Comparison of ENCODE assay signal across 8 cellular contexts in genomic region chr10:63977329-63977923, GRCh38.
DNase-seq lines count a peak whose midpoint lies in the region; ATAC-seq, FAIRE-seq and TF ChIP-seq lines count a peak whose summit lies in the region.

No MANE protein-coding gene starts in this region.

- no peak for TF ChIP-seq EP300 in GM12878 (IDR thresholded peaks at IDR 0.05; ENCODE audit: borderline replicate concordance in 1 of 2, control insufficient read depth in 1 of 2, low read depth in 2 of 2, low read length in 2 of 2)

- no peaks in the 10 kb centered on the region for H3K9me3 ChIP-seq in GM12878 (replicated peaks; ENCODE audit: control insufficient read depth, insufficient read depth, low read length)

- CTCF ChIA-PET in GM12878 (lab: Yijun Ruan, JAX), result interaction anchor here (0.5 to 2.9 kb wide), 41 partner anchors 9 to 1059 kb away, joined by 3 to 53 read pairs (median 4); no protein-coding TSS in a partner anchor

- peak; percentile 76 for TF ChIP-seq CTCF in GM12865 (IDR thresholded peaks at IDR 0.05; ENCODE audit: insufficient read depth, low read depth, low read length, missing control alignments)
- peak; percentile 51 for TF ChIP-seq CTCF in HFF-Myc (IDR thresholded peaks at IDR 0.05; ENCODE audit: low read depth, low read length, missing control alignments)
- TF ChIP-seq CTCF in GM12878 (IDR thresholded peaks at IDR 0.05 in 2 of 3, conservative IDR thresholded peaks at IDR 0.05 in 1 of 3; ENCODE audit: control insufficient read depth in 2 of 3, extremely low read depth in 1 of 3, insufficient read depth in 1 of 3, low read depth in 3 of 3, low read length in 3 of 3), result peak; percentile 59 to 70 (median 61)
- peak; percentile 58 for TF ChIP-seq CTCF in kidney epithelial cell (IDR thresholded peaks at IDR 0.05; ENCODE audit: insufficient read depth, low read length, poor library complexity, severe bottlenecking)

- peak; percentile 81 for ATAC-seq in GM12878

- peak; percentile 45 for TF ChIP-seq RAD21 in GM12878 (IDR thresholded peaks at IDR 0.05; ENCODE audit: insufficient read depth, low read depth, low read length)

- no peak overlapping the region for H3K27ac ChIP-seq in GM12878 (ENCODE audit: control insufficient read depth, insufficient read depth)

- POLR2A ChIA-PET in GM12878 (lab: Charles Lee), result no interaction called here

- H3K4me3 ChIP-seq in GM12865 (ENCODE audit: low read depth, low read length), result no peak overlapping the region
- H3K4me3 ChIP-seq in HFF-Myc (replicated peaks; ENCODE audit: low read depth, low read length), result no peak overlapping the region
- H3K4me3 ChIP-seq in GM12878, result no peak overlapping the region
- H3K4me3 ChIP-seq in kidney epithelial cell (ENCODE audit: low read depth, low read length), result no peak overlapping the region

- H3K27me3 ChIP-seq in GM12878 (replicated peaks in 1 of 2; ENCODE audit: control insufficient read depth in 2 of 2, insufficient read depth in 2 of 2, low read length in 1 of 2), result no peaks in the 10 kb centered on the region
- no peaks in the 10 kb centered on the region for H3K27me3 ChIP-seq in kidney epithelial cell (ENCODE audit: control insufficient read depth, insufficient read depth, low read length)

- H4K20me1 ChIP-seq in GM12878 (ENCODE audit: control insufficient read depth, insufficient read depth), result no peaks in the 10 kb centered on the region

- no peak for TF ChIP-seq POLR2A in GM12878 (IDR thresholded peaks at IDR 0.05; ENCODE audit: low read depth, low read length)

- 0% methylated on average over 1 of the region's 1 CpG for WGBS in GM12878 (ENCODE audit: insufficient coverage, insufficient replicate concordance, low lambda C conversion rate, missing lambda C conversion rate)

- no peak overlapping the region for H3K9ac ChIP-seq in GM12878 (ENCODE audit: control insufficient read depth, insufficient read depth, low read length)

- peak overlapping the region; percentile 37; the same call in 1 of the 2 replicates for H2AFZ ChIP-seq in GM12878 (ENCODE audit: control insufficient read depth, low read depth, low read length)

- H3K4me1 ChIP-seq in GM12878 (ENCODE audit: control insufficient read depth, insufficient read depth, low read length), result no peaks in the 10 kb centered on the region; the same call in 1 of the 2 replicates

- H3K36me3 ChIP-seq in GM12878 (ENCODE audit: control insufficient read depth in 2 of 2, insufficient read depth in 2 of 2, low read length in 1 of 2), result no peaks in the 10 kb centered on the region
- no peaks in the 10 kb centered on the region for H3K36me3 ChIP-seq in kidney epithelial cell (ENCODE audit: control insufficient read depth, insufficient read depth, low read length)

- no peak overlapping the region for H3K4me2 ChIP-seq in GM12878 (ENCODE audit: control insufficient read depth, insufficient read depth)

- SMC1A ChIA-PET in GM12878 (lab: Charles Lee; ENCODE audit: uncharacterized antibody, unreplicated experiment), result interaction anchor here (0.6 to 1.6 kb wide), 13 partner anchors 9 to 1429 kb away, joined by 3 to 11 read pairs (median 3); no protein-coding TSS in a partner anchor

- no TSS peak for BruUV-seq in GM12878 (replicated peaks; lab: Mats Ljungman, UMichigan)

- intact Hi-C loops in GM12878 (cut with micrococcal nuclease; ENCODE audit: unreplicated experiment), result loop anchor here (1.0 to 5.0 kb wide), 2 partner anchors 80 to 105 kb away; no protein-coding TSS in a partner anchor

- RAD21 ChIA-PET in GM12878 (lab: Charles Lee; ENCODE audit: unreplicated experiment), result interaction anchor here (0.6 to 1.7 kb wide), 5 partner anchors 60 to 315 kb away, joined by 3 to 10 read pairs (median 3); no protein-coding TSS in a partner anchor

- in situ Hi-C loops in GM12878 (cut with MboI), result loop anchor here (5.0 kb wide), 1 partner anchor 105 kb away; no protein-coding TSS in a partner anchor

- peak; percentile 100 for FAIRE-seq in GM12878 (lab: Jason Lieb, UNC)

- DNase-seq in AG08396 (ENCODE audit: low spot score), result peak; percentile 40
- DNase-seq in GM12865 (ENCODE audit: low read depth), result peak; percentile 72
- no peak for DNase-seq in HFF-Myc (ENCODE audit: extremely low read depth, low read depth)
- DNase-seq in NCI-H1694 (lab: John Stamatoyannopoulos, UW), result peak; percentile 30
- no peak for DNase-seq in GM12878 (ENCODE audit: low read depth, low spot score)
- DNase-seq in kidney epithelial cell (ENCODE audit: low read depth), result peak; percentile 1
- no peak for DNase-seq in activated effector memory CD4-positive, alpha-beta T cell treated with anti-CD3 and anti-CD28 coated beads, Interleukin-2, amount 50 U/mL, for 16 hours
- DNase-seq in NCI-H2107 (lab: John Stamatoyannopoulos, UW), result no peak

- no peaks in the 10 kb centered on the region for H3K79me2 ChIP-seq in GM12878 (ENCODE audit: control insufficient read depth, insufficient read depth, low read length)

TF ChIP-seq in GM12878, 131 proteins besides CTCF, POLR2A, EP300 and RAD21:
- peak; percentile 45 for TF ChIP-seq PBX3 (IDR thresholded peaks at IDR 0.05; ENCODE audit: insufficient replicate concordance, low read depth, low read length)
- no peak for TF ChIP-seq E2F4 (IDR thresholded peaks at IDR 0.05; ENCODE audit: low read depth, low read length)
- TF ChIP-seq SMC3 (IDR thresholded peaks at IDR 0.05; ENCODE audit: borderline replicate concordance, low read length), result peak; percentile 24; the same call in 1 of the 2 replicates
- 0 out of 2 replicates have a peak, but pooled peaks have one; percentile 66 for TF ChIP-seq YY1 (IDR thresholded peaks at IDR 0.05; ENCODE audit: low read depth, low read length)
- no peak for TF ChIP-seq SREBF2 (IDR thresholded peaks at IDR 0.05; ENCODE audit: low read length)
- peak; percentile 31 for TF ChIP-seq RUNX3 (IDR thresholded peaks at IDR 0.05; ENCODE audit: low read length)
- TF ChIP-seq PKNOX1 (IDR thresholded peaks at IDR 0.05), result peak; percentile 36; the same call in 1 of the 2 replicates
TF ChIP-seq in GM12878: peak in this region for 5.

Comparison
In these comparisons a context has a peak if more than half of its experiments do, and no peak if none do; other contexts are left out.
1. DNase-seq: peak in AG08396 (single experiment), GM12865 (single experiment), NCI-H1694 (single experiment) and kidney epithelial cell (single experiment); none in HFF-Myc (single experiment), GM12878 (single experiment), activated effector memory CD4-positive, alpha-beta T cell treated with anti-CD3 and anti-CD28 coated beads, Interleukin-2, amount 50 U/mL, for 16 hours (single experiment) and NCI-H2107 (single experiment).
2. Peak in every context shown above with its lines, with median percentiles within 50 percentile points of each other: CTCF ChIP-seq.